ENCODE assay signal across 25 cellular contexts in genomic region chr11:121068787-121069186, GRCh38.
"Had no signal": no experiment of that assay in that cellular context is flagged by ENCODE, and none has a peak within 500 bp of the region (broad histone marks: within the 10 kb centered on the region; RNA-seq: fewer than 3 reads in every experiment).

No MANE protein-coding gene starts in this region.

- H3K4me1 Mint-ChIP-seq: activated CD8-positive, alpha-beta memory T cell treated with anti-CD3 and anti-CD28 coated beads, Interleukin-2, amount 10 ng/mL, durations not matched to agents 7 days and 5 days had no signal

- FAIRE-seq: RCC 7860, TTC549 had no signal

- ATAC-seq: activated CD8-positive, alpha-beta memory T cell treated with anti-CD3 and anti-CD28 coated beads, Interleukin-2, amount 10 ng/mL, durations not matched to agents 7 days and 5 days; PC-3 had no signal

- H3K4me3 ChIP-seq: cardiac muscle cell had no signal

- H3K36me3 ChIP-seq: brain microvascular endothelial cell had no signal

- H3K4me3 Mint-ChIP-seq: activated B cell treated with CpG ODN at 0.5 μM for 24 hours; activated CD4-positive, alpha-beta T cell treated with anti-CD3 and anti-CD28 coated beads, Interleukin-2, amount 10 ng/mL, durations not matched to agents 24 days and 14 days; activated CD8-positive, alpha-beta memory T cell treated with anti-CD3 and anti-CD28 coated beads, Interleukin-2, amount 10 ng/mL, durations not matched to agents 7 days and 5 days; activated naive CD4-positive, alpha-beta T cell treated with anti-CD3 and anti-CD28 coated beads for 36 hours; activated naive CD8-positive, alpha-beta T cell treated with anti-CD3 and anti-CD28 coated beads for 36 hours; activated T-cell treated with anti-CD3 and anti-CD28 coated beads, Interleukin-2, amount 50 U/mL, for 24 hours; activated T-helper 1 cell treated with anti-CD3 and anti-CD28 coated beads, Interleukin-12 subunit alpha, Interleukin-12 subunit beta, Interleukin-2, Interleukin-4 antibody, amounts not matched to agents 30 ng/mL and 10 ng/mL and 1 ng/mL, durations not matched to agents 14 hours and 24 hours and 36 hours had no signal

- DNase-seq: activated B cell treated with CpG ODN at 0.5 μM for 24 hours; activated CD4-positive, alpha-beta T cell treated with anti-CD3 and anti-CD28 coated beads for 1 hour; activated CD4-positive, alpha-beta T cell treated with anti-CD3 and anti-CD28 coated beads, Interleukin-2, amount 10 ng/mL, durations not matched to agents 24 days and 14 days; activated CD4-positive, alpha-beta T cell treated with anti-CD3 and anti-CD28 coated beads, Interleukin-2, amount 50 U/mL, for 48 hours; activated CD8-positive, alpha-beta memory T cell treated with anti-CD3 and anti-CD28 coated beads, Interleukin-2, amount 10 ng/mL, durations not matched to agents 7 days and 5 days; activated effector memory CD4-positive, alpha-beta T cell treated with anti-CD3 and anti-CD28 coated beads, Interleukin-2, amount 50 U/mL, for 16 hours; activated naive CD4-positive, alpha-beta T cell treated with anti-CD3 and anti-CD28 coated beads for 36 hours; activated naive CD8-positive, alpha-beta T cell treated with anti-CD3 and anti-CD28 coated beads for 36 hours; activated T-cell treated with anti-CD3 and anti-CD28 coated beads, Interleukin-2, amount 50 U/mL, for 24 hours; brain microvascular endothelial cell; Karpas-422; NCI-H1105 treated with DMSO at 0.1 percent for 48 hours; NCI-H1436 treated with DMSO at 0.1 percent for 48 hours; NCI-H187; NCI-H2081; NCI-H510A treated with DMSO at 0.1 percent for 48 hours; NCI-H69; PC-3; SHP77 treated with DMSO at 0.1 percent for 48 hours; T-helper 2 cell; T1000 had no signal

- H3K27me3 ChIP-seq: brain microvascular endothelial cell, cardiac muscle cell had no signal

- H3K27me3 Mint-ChIP-seq: activated B cell treated with CpG ODN at 0.5 μM for 24 hours; activated CD4-positive, alpha-beta T cell treated with anti-CD3 and anti-CD28 coated beads, Interleukin-2, amount 10 ng/mL, durations not matched to agents 24 days and 14 days; activated CD8-positive, alpha-beta memory T cell treated with anti-CD3 and anti-CD28 coated beads, Interleukin-2, amount 10 ng/mL, durations not matched to agents 7 days and 5 days; activated naive CD8-positive, alpha-beta T cell treated with anti-CD3 and anti-CD28 coated beads for 36 hours; activated T-cell treated with anti-CD3 and anti-CD28 coated beads, Interleukin-2, amount 50 U/mL, for 24 hours had no signal

- H3K27ac ChIP-seq: brain microvascular endothelial cell, cardiac muscle cell had no signal

- H3K27ac Mint-ChIP-seq: activated B cell treated with CpG ODN at 0.5 μM for 24 hours; activated CD4-positive, alpha-beta T cell treated with anti-CD3 and anti-CD28 coated beads, Interleukin-2, amount 10 ng/mL, durations not matched to agents 24 days and 14 days; activated CD8-positive, alpha-beta memory T cell treated with anti-CD3 and anti-CD28 coated beads, Interleukin-2, amount 10 ng/mL, durations not matched to agents 7 days and 5 days; activated naive CD4-positive, alpha-beta T cell treated with anti-CD3 and anti-CD28 coated beads for 36 hours; activated naive CD8-positive, alpha-beta T cell treated with anti-CD3 and anti-CD28 coated beads for 36 hours; activated T-cell treated with anti-CD3 and anti-CD28 coated beads, Interleukin-2, amount 50 U/mL, for 24 hours had no signal

- H3K9me3 Mint-ChIP-seq: activated CD4-positive, alpha-beta T cell treated with anti-CD3 and anti-CD28 coated beads, Interleukin-2, amount 10 ng/mL, durations not matched to agents 24 days and 14 days; activated T-helper 1 cell treated with anti-CD3 and anti-CD28 coated beads, Interleukin-12 subunit alpha, Interleukin-12 subunit beta, Interleukin-2, Interleukin-4 antibody, amounts not matched to agents 30 ng/mL and 10 ng/mL and 1 ng/mL, durations not matched to agents 14 hours and 24 hours and 36 hours had no signal
